7 cellular contexts compared by ENCODE assay signal in the genomic region with DNA sequence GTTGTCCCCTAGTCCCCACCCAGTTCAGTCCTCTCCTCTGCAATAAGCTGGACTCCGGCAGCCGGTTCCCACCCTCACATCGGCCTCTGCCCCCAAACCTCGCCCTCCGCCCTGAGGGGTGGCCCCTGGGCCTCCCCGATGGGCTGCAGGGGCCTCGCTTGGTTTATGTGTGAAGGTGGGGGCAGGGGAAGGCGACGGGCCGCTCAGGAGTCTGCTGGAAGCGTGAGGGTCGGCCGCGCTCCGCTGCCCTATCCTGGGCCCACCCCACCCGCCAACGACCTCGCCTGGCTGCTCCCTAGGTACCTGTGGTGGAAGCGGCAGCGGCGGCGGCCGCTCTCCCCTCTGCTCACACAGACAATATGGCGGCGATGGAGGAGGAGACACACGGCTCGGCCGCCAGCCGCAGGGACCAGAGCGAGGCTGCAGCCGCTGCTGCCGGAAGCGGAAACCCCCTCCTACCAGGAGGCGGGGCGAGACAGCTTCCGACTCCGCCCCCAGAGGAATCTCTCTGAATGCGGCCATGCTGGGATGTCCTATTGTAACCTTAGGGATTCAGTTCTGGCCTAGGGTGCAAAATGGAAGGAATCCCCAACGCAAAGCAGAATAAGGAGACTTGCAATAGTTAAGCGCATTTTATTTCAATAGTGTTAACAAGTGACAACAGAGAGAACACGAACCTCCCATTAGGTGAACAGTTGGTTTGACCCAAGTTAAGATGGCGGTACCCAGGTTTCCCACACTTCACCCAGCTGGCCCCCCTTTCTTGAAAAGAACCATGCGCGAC. TPM values are rescaled to one million over a fixed set of nuclear protein-coding genes. Genes with fewer than 3 reads are reported as not detected.
DNase-seq lines count a peak whose midpoint lies in the region; ATAC-seq and TF ChIP-seq lines count a peak whose summit lies in the region.

A gene (minus strand): TSS at position 422 of the 784 bp plus-strand sequence. CDS start 35,239 bp downstream, outside the sequence.

- peaks cover 8% of the 10 kb centered on the region for H3K4me1 ChIP-seq in hepatocyte (ENCODE audit: insufficient read depth)

- no peak for TF ChIP-seq CTCF in hepatocyte (IDR thresholded peaks at IDR 0.05; ENCODE audit: poor library complexity)

- peak within 1 kb of the TSS; percentile 62 for H3K4me3 ChIP-seq in hepatocyte

- no peaks in the 10 kb centered on the region for H3K36me3 ChIP-seq in hepatocyte (replicated peaks; ENCODE audit: insufficient read depth, low read depth)

- 2% methylated on average over 41 of the region's 44 CpGs for WGBS in hepatocyte (ENCODE audit: low lambda C conversion rate, missing lambda C conversion rate)

- H3K9me3 ChIP-seq in hepatocyte (ENCODE audit: low read depth) = no peaks in the 10 kb centered on the region

- peaks cover 6% of the 10 kb centered on the region for H3K27me3 ChIP-seq in hepatocyte

- ATAC-seq in GM18508 (IDR thresholded peaks at IDR 0.05; ENCODE audit: insufficient read depth, unreplicated experiment) (peak; percentile 74), HG03025 (IDR thresholded peaks at IDR 0.05; ENCODE audit: low FRiP score, unreplicated experiment) (peak; percentile 91)

- no peaks in the 10 kb centered on the region for H3K9me2 ChIP-seq in hepatocyte (replicated peaks; ENCODE audit: insufficient read depth)

- H3K4me2 ChIP-seq in hepatocyte = peak within 1 kb of the TSS; percentile 88

- peaks cover 43% of the 10 kb centered on the region for H4K20me1 ChIP-seq in hepatocyte (ENCODE audit: insufficient read depth, poor library complexity, severe bottlenecking)

- peak within 1 kb of the TSS; percentile 80 for H3K27ac ChIP-seq in hepatocyte

- peak within 1 kb of the TSS; percentile 57 for H2AFZ ChIP-seq in hepatocyte

- peaks cover 48% of the 10 kb centered on the region for H3K79me2 ChIP-seq in hepatocyte

- DNase-seq in NCI-H2081 (lab: John Stamatoyannopoulos, UW) (peak; percentile 93 to 95), T1000 (lab: John Stamatoyannopoulos, UW) (peak; percentile 60), astrocyte of the hippocampus (ENCODE audit: low read depth, low spot score) (peak; percentile 99), hepatocyte (ENCODE audit: low spot score) (peak; percentile 98), renal cortical epithelial cell (ENCODE audit: low read depth) (peak; percentile 85)

RNA-seq across cellular contexts. Expression of the gene that starts here (rescaled TPM):
- total RNA-seq in hepatocyte = 157 and 173 TPM in 2 replicates
- polyA plus RNA-seq in hepatocyte = 63.9 and 65.6 TPM in 2 replicates
- 222 TPM in 2 replicates for total RNA-seq in renal cortical epithelial cell

Comparison
In these comparisons a context has a peak if more than half of its experiments do, and no peak if none do; other contexts are left out.
1. Peak in every context shown above with its lines: DNase-seq, ATAC-seq, H3K4me3 ChIP-seq and H3K27ac ChIP-seq.